Comparison of ENCODE assay signal across 1 cellular context in genomic region chr12:1501001-1501400, GRCh38.
TF ChIP-seq lines count a peak whose summit lies in the region.

No MANE protein-coding gene starts in this region.

TF ChIP-seq in A549, 52 proteins besides CTCF, POLR2A, EP300 and RAD21:
- no peak for TF ChIP-seq REST (IDR thresholded peaks at IDR 0.05)
- TF ChIP-seq KDM5A (IDR thresholded peaks at IDR 0.05), result no peak
- no peak for TF ChIP-seq MAFK (IDR thresholded peaks at IDR 0.05; ENCODE audit: partially characterized antibody)
- no peak for TF ChIP-seq TFCP2L1 (CRISPR knock-in tag; IDR thresholded peaks at IDR 0.05)
- TF ChIP-seq HOXA7 (CRISPR knock-in tag; IDR thresholded peaks at IDR 0.05), result no peak
- TF ChIP-seq ESRRA (IDR thresholded peaks at IDR 0.05; ENCODE audit: borderline replicate concordance, low read length), result no peak
